30 cellular contexts compared by ENCODE assay signal in genomic region chr13:54633461-54633860, GRCh38.
"Had no signal": no experiment of that assay in that cellular context is flagged by ENCODE, and none has a peak within 500 bp of the region (broad histone marks: within the 10 kb centered on the region; RNA-seq: fewer than 3 reads in every experiment).

No MANE protein-coding gene starts in this region.

- DNase-seq: activated CD4-positive, alpha-beta memory T cell treated with anti-CD3 and anti-CD28 coated beads, Interleukin-2, amount 10 ng/mL, durations not matched to agents 7 days and 5 days; activated CD4-positive, alpha-beta T cell treated with anti-CD3 and anti-CD28 coated beads for 1 hour; activated CD4-positive, alpha-beta T cell treated with anti-CD3 and anti-CD28 coated beads for 48 hours; activated CD4-positive, CD25-positive, alpha-beta regulatory T cell; activated CD8-positive, alpha-beta memory T cell treated with anti-CD3 and anti-CD28 coated beads for 24 hours; activated CD8-positive, alpha-beta memory T cell treated with anti-CD3 and anti-CD28 coated beads, Interleukin-2, amount 10 ng/mL, durations not matched to agents 7 days and 5 days; activated CD8-positive, alpha-beta memory T cell treated with anti-CD3 and anti-CD28 coated beads, Interleukin-2, amount 50 U/mL, for 48 hours; activated effector memory CD4-positive, alpha-beta T cell treated with Interleukin-2 at 50 U/mL for 16 hours; activated naive CD4-positive, alpha-beta T cell treated with anti-CD3 and anti-CD28 coated beads, Interleukin-2, amount 10 ng/mL, durations not matched to agents 7 days and 5 days; activated naive CD8-positive, alpha-beta T cell treated with anti-CD3 and anti-CD28 coated beads, Interleukin-2, amount 50 U/mL, for 24 hours; activated T-cell treated with anti-CD3 and anti-CD28 coated beads, Interleukin-2, amount 50 U/mL, for 48 hours; anterior cingulate cortex; brain microvascular endothelial cell; central memory CD4-positive, alpha-beta T cell; NCI-H1092 treated with DMSO at 0.1 percent for 48 hours; NCI-H1417; NCI-H187; NCI-H2029 treated with DMSO at 0.1 percent for 48 hours; NCI-H2107; NCI-H526; NCI-H774; PC-3; SIG-M5; SW 1271; T-helper 1 cell; T-helper 2 cell; T-helper 9 cell; WERI-Rb-1 had no signal

- ATAC-seq: activated CD8-positive, alpha-beta memory T cell treated with anti-CD3 and anti-CD28 coated beads, Interleukin-2, amount 10 ng/mL, durations not matched to agents 7 days and 5 days; activated naive CD8-positive, alpha-beta T cell treated with anti-CD3 and anti-CD28 coated beads, Interleukin-2, amount 50 U/mL, for 24 hours; PC-3; Right ventricle myocardium inferior had no signal

- H3K27me3 ChIP-seq: brain microvascular endothelial cell had no signal

- H3K27ac ChIP-seq: brain microvascular endothelial cell, RWPE1, WERI-Rb-1 had no signal

- H3K36me3 ChIP-seq: brain microvascular endothelial cell, WERI-Rb-1 had no signal
